21 cellular contexts compared by ENCODE assay signal in genomic region chr7:18162653-18163052, GRCh38.
"Had no signal": no experiment of that assay in that cellular context is flagged by ENCODE, and none has a peak within 500 bp of the region (broad histone marks: within the 10 kb centered on the region; RNA-seq: fewer than 3 reads in every experiment).

No MANE protein-coding gene starts in this region.

- H3K9me3 ChIP-seq: MG63, SJSA1 had no signal

- H3K27ac ChIP-seq: SJSA1, SK-N-MC had no signal

- H3K27me3 ChIP-seq: MG63, SJSA1 had no signal

- ATAC-seq: HepG2 had no signal

- H3K4me3 ChIP-seq: MG63, SJSA1, SK-N-MC had no signal

- DNase-seq: IMR-90, Karpas-422, KG1, MG63, NCI-H1092, NCI-H1105 treated with DMSO at 0.1 percent for 48 hours, NCI-H1417 treated with DMSO at 0.1 percent for 48 hours, NCI-H146, NCI-H1694 treated with DMSO at 0.1 percent for 48 hours, NCI-H1930, NCI-H2107, NCI-H2227 treated with DMSO at 0.1 percent for 48 hours, NCI-H524, NCI-H526 treated with DMSO at 0.1 percent for 48 hours, NCI-H774, Right ventricle myocardium superior, RPMI8226, SIG-M5 had no signal

- H3K36me3 ChIP-seq: MG63, SJSA1 had no signal

- H3K4me1 ChIP-seq: SJSA1 had no signal
